ENCODE assay signal across 7 cellular contexts in genomic region chr2:218659988-218660358, GRCh38. TPM values are rescaled to one million over a fixed set of nuclear protein-coding genes. Genes with fewer than 3 reads are reported as not detected.
A peak's percentile ranks its signal among the peaks of the same experiment; 100 is the strongest.
DNase-seq lines count a peak whose midpoint lies in the region; ATAC-seq and TF ChIP-seq lines count a peak whose summit lies in the region.

No MANE protein-coding gene starts in this region.

- H3K9me3 Mint-ChIP-seq in HFFc6: no peaks in the 10 kb centered on the region
- H3K9me3 Mint-ChIP-seq in activated T-helper 1 cell treated with anti-CD3 and anti-CD28 coated beads, Interleukin-12 subunit alpha, Interleukin-12 subunit beta, Interleukin-2, Interleukin-4 antibody, amounts not matched to agents 30 ng/mL and 10 ng/mL and 1 ng/mL, durations not matched to agents 14 hours and 24 hours and 36 hours: no peaks in the 10 kb centered on the region
- H3K9me3 Mint-ChIP-seq in stimulated activated naive CD8-positive, alpha-beta T cell treated with anti-CD3 and anti-CD28 coated beads, Interleukin-15, amount 100 ng/mL, for 72 hours: no peaks in the 10 kb centered on the region

- TF ChIP-seq CTCF in HFFc6 (IDR thresholded peaks at IDR 0.05): no peak

- ATAC-seq in stimulated activated naive CD8-positive, alpha-beta T cell treated with anti-CD3 and anti-CD28 coated beads, Interleukin-15, amount 100 ng/mL, for 72 hours: no peak

- DNase-seq in HFFc6: no peak
- DNase-seq in activated T-helper 1 cell treated with anti-CD3 and anti-CD28 coated beads, Interleukin-12 subunit alpha, Interleukin-12 subunit beta, Interleukin-2, Interleukin-4 antibody, amounts not matched to agents 30 ng/mL and 10 ng/mL and 1 ng/mL, durations not matched to agents 14 hours and 24 hours and 36 hours (ENCODE audit: low spot score): no peak
- DNase-seq in stimulated activated naive CD8-positive, alpha-beta T cell treated with anti-CD3 and anti-CD28 coated beads, Interleukin-15, amount 100 ng/mL, for 72 hours: no peak
- no peak for DNase-seq in epidermal melanocyte (ENCODE audit: insufficient read length, low spot score)
- no peak for DNase-seq in GOT3 (lab: John Stamatoyannopoulos, UW)
- DNase-seq in A172 (ENCODE audit: low spot score): no peak

- H3K36me3 Mint-ChIP-seq in HFFc6 (ENCODE audit: low read depth): peaks cover 17% of the 10 kb centered on the region
- H3K36me3 Mint-ChIP-seq in activated T-helper 1 cell treated with anti-CD3 and anti-CD28 coated beads, Interleukin-12 subunit alpha, Interleukin-12 subunit beta, Interleukin-2, Interleukin-4 antibody, amounts not matched to agents 30 ng/mL and 10 ng/mL and 1 ng/mL, durations not matched to agents 14 hours and 24 hours and 36 hours (ENCODE audit: low read depth): peaks cover 38% of the 10 kb centered on the region

- H3K4me3 Mint-ChIP-seq in HFFc6: peak overlapping the region; percentile 96
- peak overlapping the region; percentile 99 for H3K4me3 Mint-ChIP-seq in activated T-helper 1 cell treated with anti-CD3 and anti-CD28 coated beads, Interleukin-12 subunit alpha, Interleukin-12 subunit beta, Interleukin-2, Interleukin-4 antibody, amounts not matched to agents 30 ng/mL and 10 ng/mL and 1 ng/mL, durations not matched to agents 14 hours and 24 hours and 36 hours
- H3K4me3 Mint-ChIP-seq in stimulated activated naive CD8-positive, alpha-beta T cell treated with anti-CD3 and anti-CD28 coated beads, Interleukin-15, amount 100 ng/mL, for 72 hours: peak overlapping the region; percentile 92 to 99

- peak overlapping the region; percentile 67 for H3K27ac Mint-ChIP-seq in HFFc6
- peak overlapping the region; percentile 97 for H3K27ac Mint-ChIP-seq in activated T-helper 1 cell treated with anti-CD3 and anti-CD28 coated beads, Interleukin-12 subunit alpha, Interleukin-12 subunit beta, Interleukin-2, Interleukin-4 antibody, amounts not matched to agents 30 ng/mL and 10 ng/mL and 1 ng/mL, durations not matched to agents 14 hours and 24 hours and 36 hours
- peak overlapping the region; percentile 74 to 98 for H3K27ac Mint-ChIP-seq in stimulated activated naive CD8-positive, alpha-beta T cell treated with anti-CD3 and anti-CD28 coated beads, Interleukin-15, amount 100 ng/mL, for 72 hours

- intact Hi-C loops in activated T-helper 1 cell treated with anti-CD3 and anti-CD28 coated beads, Interleukin-12 subunit alpha, Interleukin-12 subunit beta, Interleukin-2, Interleukin-4 antibody, amounts not matched to agents 30 ng/mL and 10 ng/mL and 1 ng/mL, durations not matched to agents 14 hours and 24 hours and 36 hours (cut with micrococcal nuclease): loop anchor here (1.0 to 5.0 kb wide), 13 partner anchors 12 to 729 kb away; partner anchors contain the start of genes AAMP, ANKZF1, ARPC2 and ATG9A

- H3K27me3 Mint-ChIP-seq in HFFc6 (ENCODE audit: insufficient read depth): peaks cover 2% of the 10 kb centered on the region; the same call in 1 of the 2 replicates
- H3K27me3 Mint-ChIP-seq in activated T-helper 1 cell treated with anti-CD3 and anti-CD28 coated beads, Interleukin-12 subunit alpha, Interleukin-12 subunit beta, Interleukin-2, Interleukin-4 antibody, amounts not matched to agents 30 ng/mL and 10 ng/mL and 1 ng/mL, durations not matched to agents 14 hours and 24 hours and 36 hours (ENCODE audit: insufficient read depth): peaks cover under 1% of the 10 kb centered on the region
- no peaks in the 10 kb centered on the region for H3K27me3 Mint-ChIP-seq in stimulated activated naive CD8-positive, alpha-beta T cell treated with anti-CD3 and anti-CD28 coated beads, Interleukin-15, amount 100 ng/mL, for 72 hours

- H3K4me1 Mint-ChIP-seq in HFFc6 (ENCODE audit: low read depth): peaks cover 28% of the 10 kb centered on the region
- peaks cover 29% of the 10 kb centered on the region for H3K4me1 Mint-ChIP-seq in activated T-helper 1 cell treated with anti-CD3 and anti-CD28 coated beads, Interleukin-12 subunit alpha, Interleukin-12 subunit beta, Interleukin-2, Interleukin-4 antibody, amounts not matched to agents 30 ng/mL and 10 ng/mL and 1 ng/mL, durations not matched to agents 14 hours and 24 hours and 36 hours (ENCODE audit: low read depth)
- peaks cover 58% of the 10 kb centered on the region for H3K4me1 Mint-ChIP-seq in stimulated activated naive CD8-positive, alpha-beta T cell treated with anti-CD3 and anti-CD28 coated beads, Interleukin-15, amount 100 ng/mL, for 72 hours

- H3K4me3 ChIP-seq in iPS-11a (ENCODE audit: low read depth, low read length): peak overlapping the region; percentile 93

RNA-seq across cellular contexts. Expression of gene BCS1L, which starts 0.5 kb away (rescaled TPM):
- 10 to 100 TPM; 32.9 to 43.5 (median 35.8) TPM for total RNA-seq in HFFc6 (2021; fragmentation: NEBNext Ultra II Directional; extraction: Animal tissue kit (Norgen Biotek cat#: 25700))
- total RNA-seq in activated T-helper 1 cell treated with anti-CD3 and anti-CD28 coated beads, Interleukin-12 subunit alpha, Interleukin-12 subunit beta, Interleukin-2, Interleukin-4 antibody, amounts not matched to agents 30 ng/mL and 10 ng/mL and 1 ng/mL, durations not matched to agents 14 hours and 24 hours and 36 hours: 85.1 and 85.3 TPM in 2 replicates
- 38.9 and 40.7 TPM in 2 replicates for total RNA-seq in A172 (2014; rRNA removed; shearing (Covaris generic))

RNA-seq across cellular contexts. Expression of gene ZNF142, which starts 0.6 kb away (rescaled TPM):
- total RNA-seq in HFFc6 (2021; fragmentation: NEBNext Ultra II Directional; extraction: Animal tissue kit (Norgen Biotek cat#: 25700)): 10 to 100 TPM; 21.2 to 24.9 (median 23.5) TPM
- 61.8 and 64.4 TPM in 2 replicates for total RNA-seq in activated T-helper 1 cell treated with anti-CD3 and anti-CD28 coated beads, Interleukin-12 subunit alpha, Interleukin-12 subunit beta, Interleukin-2, Interleukin-4 antibody, amounts not matched to agents 30 ng/mL and 10 ng/mL and 1 ng/mL, durations not matched to agents 14 hours and 24 hours and 36 hours
- 14.1 and 18.3 TPM in 2 replicates for total RNA-seq in A172 (2014; rRNA removed; shearing (Covaris generic))

RNA-seq across cellular contexts. Expression of gene RNF25, which starts 11.8 kb away (rescaled TPM):
- 10 to 100 TPM; 32.7 to 47.9 (median 39.2) TPM for total RNA-seq in HFFc6 (2021; fragmentation: NEBNext Ultra II Directional; extraction: Animal tissue kit (Norgen Biotek cat#: 25700))
- 29.1 and 31.6 TPM in 2 replicates for total RNA-seq in activated T-helper 1 cell treated with anti-CD3 and anti-CD28 coated beads, Interleukin-12 subunit alpha, Interleukin-12 subunit beta, Interleukin-2, Interleukin-4 antibody, amounts not matched to agents 30 ng/mL and 10 ng/mL and 1 ng/mL, durations not matched to agents 14 hours and 24 hours and 36 hours
- total RNA-seq in A172 (2014; rRNA removed; shearing (Covaris generic)): 53.5 and 63.0 TPM in 2 replicates

RNA-seq across cellular contexts. Expression of gene STK36, which starts 11.9 kb away (rescaled TPM):
- total RNA-seq in HFFc6 (2021; fragmentation: NEBNext Ultra II Directional; extraction: Animal tissue kit (Norgen Biotek cat#: 25700)): 10 to 100 TPM; 20.0 to 31.0 (median 23.8) TPM
- 15.9 TPM in 2 replicates for total RNA-seq in activated T-helper 1 cell treated with anti-CD3 and anti-CD28 coated beads, Interleukin-12 subunit alpha, Interleukin-12 subunit beta, Interleukin-2, Interleukin-4 antibody, amounts not matched to agents 30 ng/mL and 10 ng/mL and 1 ng/mL, durations not matched to agents 14 hours and 24 hours and 36 hours
- total RNA-seq in A172 (2014; rRNA removed; shearing (Covaris generic)): 29.5 and 33.0 TPM in 2 replicates

RNA-seq across cellular contexts. Expression of gene TTLL4, which starts 50.7 kb away (rescaled TPM):
- total RNA-seq in HFFc6 (2021; fragmentation: NEBNext Ultra II Directional; extraction: Animal tissue kit (Norgen Biotek cat#: 25700)): 10 to 100 TPM; 16.1 to 19.6 (median 17.0) TPM
- 70.6 and 78.3 TPM in 2 replicates for total RNA-seq in activated T-helper 1 cell treated with anti-CD3 and anti-CD28 coated beads, Interleukin-12 subunit alpha, Interleukin-12 subunit beta, Interleukin-2, Interleukin-4 antibody, amounts not matched to agents 30 ng/mL and 10 ng/mL and 1 ng/mL, durations not matched to agents 14 hours and 24 hours and 36 hours
- 11.0 and 12.4 TPM in 2 replicates for total RNA-seq in A172 (2014; rRNA removed; shearing (Covaris generic))
